In the genomic region with DNA sequence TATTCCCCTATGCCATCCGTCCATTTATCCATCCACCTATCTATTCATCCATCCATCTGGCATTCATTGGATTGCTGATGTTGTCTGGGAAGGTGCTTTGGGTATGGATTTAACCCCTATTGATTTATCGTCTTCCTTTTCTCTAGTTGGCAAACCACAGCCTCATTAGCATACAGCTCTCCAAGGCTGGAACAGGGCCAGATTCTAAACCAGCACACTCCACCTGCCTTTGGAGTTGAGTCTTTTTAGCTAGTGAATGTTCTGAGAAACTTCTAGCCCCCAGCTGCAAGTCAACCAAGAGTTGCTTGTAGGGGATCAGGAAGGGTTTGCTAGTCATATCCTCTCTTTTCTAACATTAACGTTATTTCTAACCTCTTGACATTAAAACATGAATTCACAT, we compare ENCODE assay signal across 16 cellular contexts.
DNase-seq lines count a peak whose midpoint lies in the region; ATAC-seq and TF ChIP-seq lines count a peak whose summit lies in the region.
"Had no signal": no experiment of that assay in that cellular context is flagged by ENCODE, and none has a peak within 500 bp of the region (broad histone marks: within the 10 kb centered on the region; RNA-seq: fewer than 3 reads in every experiment).

No MANE protein-coding gene starts in this region.

- CTCF ChIA-PET in CD4-positive, alpha-beta memory T cell (lab: Charles Lee; ENCODE audit: partially characterized antibody), result no interaction called here

- H3K4me1 ChIP-seq in sigmoid colon, result peaks cover 0 to 99% (median 90%) of the 10 kb centered on the region in 4 donors
- no peaks in the 10 kb centered on the region for H3K4me1 ChIP-seq in CD4-positive, alpha-beta memory T cell (ENCODE audit: insufficient read depth, low read length)

- H3K4me1 Mint-ChIP-seq in CD4-positive, alpha-beta memory T cell, result peaks cover 0 to 3% (median 0%) of the 10 kb centered on the region in 4 donors
- H3K4me1 Mint-ChIP-seq: CD14-positive monocyte had no signal

- no peaks in the 10 kb centered on the region for H3K9me3 ChIP-seq in sigmoid colon
- no peaks in the 10 kb centered on the region for H3K9me3 ChIP-seq in CD4-positive, alpha-beta memory T cell (ENCODE audit: control insufficient read depth in 1 of 2, low read length in 2 of 2)
- H3K9me3 ChIP-seq: SK-N-SH, thoracic aorta had no signal

- peak overlapping the region; percentile 86 to 99 (median 94) for H3K27ac ChIP-seq in sigmoid colon
- H3K27ac ChIP-seq in CD4-positive, alpha-beta memory T cell (ENCODE audit: low read depth, low read length), result no peak overlapping the region
- H3K27ac ChIP-seq: thoracic aorta had no signal

- TF ChIP-seq CTCF in sigmoid colon (IDR thresholded peaks at IDR 0.05), result no peak

- WGBS in sigmoid colon, 2 donors, result 29 to 52% methylated on average over 3 of the region's 3 CpGs

- H3K36me3 ChIP-seq in sigmoid colon, result peaks cover 0 to 20% (median 8%) of the 10 kb centered on the region in 4 donors
- H3K36me3 ChIP-seq in CD4-positive, alpha-beta memory T cell (ENCODE audit: insufficient read depth, low read length), result no peaks in the 10 kb centered on the region
- H3K36me3 ChIP-seq: thoracic aorta had no signal

- H3K27me3 ChIP-seq in sigmoid colon, result no peaks in the 10 kb centered on the region
- no peaks in the 10 kb centered on the region for H3K27me3 ChIP-seq in CD4-positive, alpha-beta memory T cell (ENCODE audit: insufficient read depth, low read length)

- POLR2A ChIA-PET in CD4-positive, alpha-beta memory T cell (lab: Charles Lee; ENCODE audit: partially characterized antibody), result no interaction called here

- TF ChIP-seq EP300 in sigmoid colon (IDR thresholded peaks at IDR 0.05), result no peak

- no peak overlapping the region for H3K4me3 ChIP-seq in sigmoid colon
- no peak overlapping the region for H3K4me3 ChIP-seq in CD4-positive, alpha-beta memory T cell (ENCODE audit: low read length in 2 of 2)
- H3K4me3 ChIP-seq: thoracic aorta had no signal

- TF ChIP-seq POLR2A in sigmoid colon (IDR thresholded peaks at IDR 0.05), result no peak

- intact Hi-C loops in sigmoid colon (cut with DNase I), result no loop called here
- intact Hi-C loops in CD4-positive, alpha-beta memory T cell (cut with micrococcal nuclease), result no loop called here

- peaks cover 0 to 2% (median 0%) of the 10 kb centered on the region in 8 donors for H3K9me3 Mint-ChIP-seq in CD4-positive, alpha-beta memory T cell
- H3K9me3 Mint-ChIP-seq: activated naive CD8-positive, alpha-beta T cell treated with anti-CD3 and anti-CD28 coated beads, Interleukin-2, amount 50 U/mL, for 24 hours; CD14-positive monocyte had no signal

- DNase-seq in DMS53 (lab: John Stamatoyannopoulos, UW) (peak; percentile 28), DMS53 treated with DMSO at 0.1 percent for 48 hours (lab: John Stamatoyannopoulos, UW; ENCODE audit: unreplicated experiment) (no peak), NCI-H187 (lab: John Stamatoyannopoulos, UW) (peak; percentile 36 to 50), NCI-H748 treated with DMSO at 0.1 percent for 48 hours (lab: John Stamatoyannopoulos, UW) (peak; percentile 68), sigmoid colon (no peak)
- no peak for DNase-seq in CD4-positive, alpha-beta memory T cell
- DNase-seq: activated CD4-positive, alpha-beta T cell treated with anti-CD3 and anti-CD28 coated beads for 36 hours; activated naive CD8-positive, alpha-beta T cell treated with anti-CD3 and anti-CD28 coated beads, Interleukin-2, amount 50 U/mL, for 24 hours; left cardiac atrium; midbrain; MM.1S; SK-N-SH had no signal

- no peaks in the 10 kb centered on the region for H3K36me3 Mint-ChIP-seq in CD4-positive, alpha-beta memory T cell
- H3K36me3 Mint-ChIP-seq: CD14-positive monocyte had no signal

- H3K27ac Mint-ChIP-seq in CD4-positive, alpha-beta memory T cell, result no peak overlapping the region
- H3K27ac Mint-ChIP-seq: activated CD4-positive, alpha-beta T cell treated with anti-CD3 and anti-CD28 coated beads for 36 hours; activated naive CD8-positive, alpha-beta T cell treated with anti-CD3 and anti-CD28 coated beads, Interleukin-2, amount 50 U/mL, for 24 hours; CD14-positive monocyte had no signal

- peaks cover 12 to 34% of the 10 kb centered on the region in 2 donors for H3K27me3 Mint-ChIP-seq in CD4-positive, alpha-beta memory T cell

- H3K4me3 Mint-ChIP-seq in CD4-positive, alpha-beta memory T cell, result no peak overlapping the region
- H3K4me3 Mint-ChIP-seq: activated CD4-positive, alpha-beta T cell treated with anti-CD3 and anti-CD28 coated beads for 36 hours; activated naive CD8-positive, alpha-beta T cell treated with anti-CD3 and anti-CD28 coated beads, Interleukin-2, amount 50 U/mL, for 24 hours; CD14-positive monocyte had no signal

- ATAC-seq in HG03045 (IDR thresholded peaks at IDR 0.05; ENCODE audit: unreplicated experiment) (no peak), GM18873 (IDR thresholded peaks at IDR 0.05; ENCODE audit: low FRiP score, unreplicated experiment) (no peak)
- ATAC-seq: activated CD4-positive, alpha-beta T cell treated with anti-CD3 and anti-CD28 coated beads for 36 hours; activated naive CD8-positive, alpha-beta T cell treated with anti-CD3 and anti-CD28 coated beads, Interleukin-2, amount 50 U/mL, for 24 hours; left cardiac atrium had no signal

Comparison
In these comparisons a context has a peak if more than half of its experiments do, and no peak if none do; other contexts are left out.
1. DNase-seq: peak in DMS53 (single experiment), NCI-H187 (2 of 2) and NCI-H748 treated with DMSO at 0.1 percent for 48 hours (single experiment); none in DMS53 treated with DMSO at 0.1 percent for 48 hours (single experiment), sigmoid colon (single experiment) and CD4-positive, alpha-beta memory T cell (0 of 5).